Comparison of ENCODE assay signal across 6 cellular contexts in the genomic region with DNA sequence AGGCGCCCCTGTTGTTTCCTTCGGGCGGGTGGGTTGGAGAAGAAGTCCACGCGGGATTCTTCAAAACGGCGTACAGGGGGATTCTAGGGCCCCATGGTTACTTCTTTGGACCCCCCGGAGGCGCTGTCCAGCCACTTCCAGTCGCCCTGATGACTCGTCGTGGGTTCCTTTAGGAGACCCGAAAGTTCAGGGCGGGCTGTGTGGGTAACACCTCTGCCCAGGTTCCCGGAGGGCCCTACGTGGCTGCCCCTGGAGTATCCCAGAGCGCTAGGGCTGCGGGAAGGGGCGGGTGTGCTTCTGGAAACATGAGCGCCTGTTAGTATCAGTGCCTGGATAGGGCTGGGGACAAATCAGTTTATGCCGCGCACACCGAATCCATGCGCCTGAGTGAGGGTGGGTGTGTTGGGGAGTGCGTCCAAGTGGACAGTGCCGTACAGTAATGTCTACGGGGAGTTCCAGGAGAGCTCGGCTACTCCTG. TPM values are rescaled to one million over a fixed set of nuclear protein-coding genes. Genes with fewer than 3 reads are reported as not detected.
A peak's percentile ranks its signal among the peaks of the same experiment; 100 is the strongest.
DNase-seq lines count a peak whose midpoint lies in the region; ATAC-seq, FAIRE-seq and TF ChIP-seq lines count a peak whose summit lies in the region.

No MANE protein-coding gene starts in this region.

- intact Hi-C loops in kidney (cut with DNase I), result no loop called here

- H3K27me3 Mint-ChIP-seq in T-helper 2 cell treated with Interferon-gamma antibody and Interleukin-4, amounts not matched to agents 5 μg/mL and 100 μg/mL, for 36 hours (ENCODE audit: low read depth), result peaks cover 16% of the 10 kb centered on the region
- H3K27me3 Mint-ChIP-seq in activated CD8-positive, alpha-beta memory T cell treated with anti-CD3 and anti-CD28 coated beads, Interleukin-2, amount 10 ng/mL, durations not matched to agents 7 days and 5 days, result peaks cover 11% of the 10 kb centered on the region

- H3K4me3 Mint-ChIP-seq in T-helper 2 cell treated with Interferon-gamma antibody and Interleukin-4, amounts not matched to agents 5 μg/mL and 100 μg/mL, for 36 hours, result peak overlapping the region; percentile 81
- peak overlapping the region; percentile 74 for H3K4me3 Mint-ChIP-seq in activated CD8-positive, alpha-beta memory T cell treated with anti-CD3 and anti-CD28 coated beads, Interleukin-2, amount 10 ng/mL, durations not matched to agents 7 days and 5 days

- no peaks in the 10 kb centered on the region for H3K36me3 ChIP-seq in kidney (ENCODE audit: control insufficient read depth in 1 of 2, insufficient read depth in 2 of 2, low read length in 2 of 2)

- ATAC-seq in activated CD8-positive, alpha-beta memory T cell treated with anti-CD3 and anti-CD28 coated beads, Interleukin-2, amount 10 ng/mL, durations not matched to agents 7 days and 5 days, result peak; percentile 4
- no peak for ATAC-seq in HG03175 (IDR thresholded peaks at IDR 0.05; ENCODE audit: unreplicated experiment)

- H3K4me1 ChIP-seq in kidney (ENCODE audit: control insufficient read depth in 1 of 2, insufficient read depth in 1 of 2, low read depth in 1 of 2, low read length in 2 of 2), result peaks cover 1 to 15% of the 10 kb centered on the region in 2 donors

- no peaks in the 10 kb centered on the region for H3K9me3 ChIP-seq in kidney (ENCODE audit: control insufficient read depth in 1 of 2, low read length in 2 of 2)

- CTCF ChIA-PET in activated CD8-positive, alpha-beta memory T cell treated with anti-CD3 and anti-CD28 coated beads, Interleukin-2, amount 10 ng/mL, durations not matched to agents 7 days and 5 days (lab: Charles Lee), result interaction anchor here (0.6 to 13.6 kb wide), 44 partner anchors 10 to 405 kb away, joined by 3 to 401 read pairs (median 7); a partner anchor contains a TSS

- H3K4me3 ChIP-seq in kidney (ENCODE audit: low read length in 2 of 2), result peak overlapping the region in 1 of 2 donors; percentile 41

- H3K9me3 Mint-ChIP-seq in T-helper 2 cell treated with Interferon-gamma antibody and Interleukin-4, amounts not matched to agents 5 μg/mL and 100 μg/mL, for 36 hours, result no peaks in the 10 kb centered on the region
- H3K9me3 Mint-ChIP-seq in activated CD8-positive, alpha-beta memory T cell treated with anti-CD3 and anti-CD28 coated beads, Interleukin-2, amount 10 ng/mL, durations not matched to agents 7 days and 5 days (ENCODE audit: low read depth), result no peaks in the 10 kb centered on the region

- FAIRE-seq in kidney (lab: Jason Lieb, UNC), result no peak

- H3K4me1 Mint-ChIP-seq in T-helper 2 cell treated with Interferon-gamma antibody and Interleukin-4, amounts not matched to agents 5 μg/mL and 100 μg/mL, for 36 hours (ENCODE audit: low read depth), result peaks cover 14% of the 10 kb centered on the region
- peaks cover 23% of the 10 kb centered on the region for H3K4me1 Mint-ChIP-seq in activated CD8-positive, alpha-beta memory T cell treated with anti-CD3 and anti-CD28 coated beads, Interleukin-2, amount 10 ng/mL, durations not matched to agents 7 days and 5 days

- H3K9ac ChIP-seq in kidney (ENCODE audit: low read length in 2 of 2), result no peak overlapping the region

- H3K27ac ChIP-seq in kidney (ENCODE audit: low read depth in 2 of 2, low read length in 2 of 2), result peak overlapping the region; percentile 69 to 74

- H3K27ac Mint-ChIP-seq in T-helper 2 cell treated with Interferon-gamma antibody and Interleukin-4, amounts not matched to agents 5 μg/mL and 100 μg/mL, for 36 hours, result peak overlapping the region; percentile 84
- H3K27ac Mint-ChIP-seq in activated CD8-positive, alpha-beta memory T cell treated with anti-CD3 and anti-CD28 coated beads, Interleukin-2, amount 10 ng/mL, durations not matched to agents 7 days and 5 days, result peak overlapping the region; percentile 86

- H3K36me3 Mint-ChIP-seq in T-helper 2 cell treated with Interferon-gamma antibody and Interleukin-4, amounts not matched to agents 5 μg/mL and 100 μg/mL, for 36 hours (ENCODE audit: low read depth), result peaks cover 7% of the 10 kb centered on the region
- peaks cover 10% of the 10 kb centered on the region for H3K36me3 Mint-ChIP-seq in activated CD8-positive, alpha-beta memory T cell treated with anti-CD3 and anti-CD28 coated beads, Interleukin-2, amount 10 ng/mL, durations not matched to agents 7 days and 5 days

- no peak for TF ChIP-seq CTCF in kidney (IDR thresholded peaks at IDR 0.05; ENCODE audit: borderline replicate concordance, extremely low read depth, insufficient read depth)

- peak; percentile 60 for DNase-seq in T-helper 2 cell treated with Interferon-gamma antibody and Interleukin-4, amounts not matched to agents 5 μg/mL and 100 μg/mL, for 36 hours (ENCODE audit: low spot score)
- no peak for DNase-seq in T-helper 2 cell
- peak; percentile 76 for DNase-seq in activated CD8-positive, alpha-beta memory T cell treated with anti-CD3 and anti-CD28 coated beads, Interleukin-2, amount 10 ng/mL, durations not matched to agents 7 days and 5 days
- peak; percentile 82 for DNase-seq in kidney
- no peak for DNase-seq in Kasumi-1 (lab: John Stamatoyannopoulos, UW)

RNA-seq across cellular contexts. Expression of a gene that starts 0.6 kb away (rescaled TPM):
- 100 to 1,000 TPM in 1 of 2 experiments, 10 to 100 TPM in 1; 88.5 to 122 TPM for total RNA-seq in activated CD8-positive, alpha-beta memory T cell treated with anti-CD3 and anti-CD28 coated beads, Interleukin-2, amount 10 ng/mL, durations not matched to agents 7 days and 5 days
- total RNA-seq in kidney, result 13.0 TPM
- polyA plus RNA-seq in kidney (ENCODE audit: insufficient read depth, low read depth, low replicate concordance), result 2.7 TPM

RNA-seq across cellular contexts. Expression of a gene that starts 12.5 kb away (rescaled TPM):
- total RNA-seq in activated CD8-positive, alpha-beta memory T cell treated with anti-CD3 and anti-CD28 coated beads, Interleukin-2, amount 10 ng/mL, durations not matched to agents 7 days and 5 days, result 10 to 100 TPM; 31.7 to 42.2 TPM
- 22.9 TPM for total RNA-seq in kidney
- polyA plus RNA-seq in kidney (ENCODE audit: insufficient read depth, low read depth, low replicate concordance), result 63.6 TPM

RNA-seq across cellular contexts. Expression of a gene that starts 24.3 kb away (rescaled TPM):
- total RNA-seq in activated CD8-positive, alpha-beta memory T cell treated with anti-CD3 and anti-CD28 coated beads, Interleukin-2, amount 10 ng/mL, durations not matched to agents 7 days and 5 days, result 10 to 100 TPM; 29.2 to 37.5 TPM
- 49.4 TPM for total RNA-seq in kidney
- polyA plus RNA-seq in kidney (ENCODE audit: insufficient read depth, low read depth, low replicate concordance), result 23.3 TPM

RNA-seq across cellular contexts. Expression of a gene that starts 29.2 kb away (rescaled TPM):
- under 1 TPM; 0.09 to 0.45 TPM for total RNA-seq in activated CD8-positive, alpha-beta memory T cell treated with anti-CD3 and anti-CD28 coated beads, Interleukin-2, amount 10 ng/mL, durations not matched to agents 7 days and 5 days
- total RNA-seq in kidney, result 10.7 TPM
- polyA plus RNA-seq in kidney (ENCODE audit: insufficient read depth, low read depth, low replicate concordance), result 2.0 TPM

Comparison
In these comparisons a context has a peak if more than half of its experiments do, and no peak if none do; other contexts are left out.
1. DNase-seq: peak in T-helper 2 cell treated with Interferon-gamma antibody and Interleukin-4, amounts not matched to agents 5 μg/mL and 100 μg/mL, for 36 hours (single experiment), activated CD8-positive, alpha-beta memory T cell treated with anti-CD3 and anti-CD28 coated beads, Interleukin-2, amount 10 ng/mL, durations not matched to agents 7 days and 5 days (single experiment) and kidney (single experiment); none in T-helper 2 cell (0 of 5) and Kasumi-1 (0 of 2).